19 cellular contexts compared by ENCODE assay signal in genomic region chr18:44590976-44591375, GRCh38.
"Had no signal": no experiment of that assay in that cellular context is flagged by ENCODE, and none has a peak within 500 bp of the region (broad histone marks: within the 10 kb centered on the region; RNA-seq: fewer than 3 reads in every experiment).

No MANE protein-coding gene starts in this region.

- H3K27ac ChIP-seq: epithelial cell of prostate, ovary, upper lobe of right lung, WERI-Rb-1 had no signal

- H3K4me3 ChIP-seq: ovary, upper lobe of right lung had no signal

- H3K27ac Mint-ChIP-seq: activated CD4-positive, alpha-beta memory T cell treated with anti-CD3 and anti-CD28 coated beads, Interleukin-2, amount 10 ng/mL, durations not matched to agents 7 days and 5 days; activated CD4-positive, alpha-beta T cell treated with anti-CD3 and anti-CD28 coated beads for 36 hours; activated naive CD8-positive, alpha-beta T cell; activated T-cell treated with anti-CD3 and anti-CD28 coated beads, Interleukin-2, amount 50 U/mL, for 72 hours; effector memory CD8-positive, alpha-beta T cell; stimulated activated naive B cell treated with anti-CD40 and anti-IgM and Interleukin-4, amounts not matched to agents 10 μg/mL and 1 μg/mL and 100 μg/mL, for 72 hours; T-helper 17 cell had no signal

- H3K4me1 Mint-ChIP-seq: activated CD4-positive, alpha-beta memory T cell treated with anti-CD3 and anti-CD28 coated beads, Interleukin-2, amount 10 ng/mL, durations not matched to agents 7 days and 5 days; T-helper 17 cell had no signal

- H3K27me3 ChIP-seq: ovary, upper lobe of right lung had no signal

- H3K4me3 Mint-ChIP-seq: activated CD4-positive, alpha-beta memory T cell treated with anti-CD3 and anti-CD28 coated beads, Interleukin-2, amount 10 ng/mL, durations not matched to agents 7 days and 5 days; activated CD4-positive, alpha-beta T cell treated with anti-CD3 and anti-CD28 coated beads for 36 hours; activated naive CD8-positive, alpha-beta T cell; activated T-cell treated with anti-CD3 and anti-CD28 coated beads, Interleukin-2, amount 50 U/mL, for 72 hours; effector memory CD8-positive, alpha-beta T cell; neural crest cell; stimulated activated naive B cell treated with anti-CD40 and anti-IgM and Interleukin-4, amounts not matched to agents 10 μg/mL and 1 μg/mL and 100 μg/mL, for 72 hours; T-helper 17 cell had no signal

- H3K4me1 ChIP-seq: upper lobe of right lung had no signal

- DNase-seq: activated CD4-positive, alpha-beta memory T cell treated with anti-CD3 and anti-CD28 coated beads, Interleukin-2, amount 10 ng/mL, durations not matched to agents 7 days and 5 days; activated CD4-positive, alpha-beta T cell treated with anti-CD3 and anti-CD28 coated beads for 36 hours; activated gamma-delta T cell; activated T-cell treated with anti-CD3 and anti-CD28 coated beads, Interleukin-2, amount 50 U/mL, for 72 hours; amniotic stem cell; cerebellar nuclear complex; dermis blood vessel endothelial cell; effector memory CD8-positive, alpha-beta T cell; glutamatergic neuron; ovary; SIG-M5; stimulated activated naive B cell treated with anti-CD40 and anti-IgM and Interleukin-4, amounts not matched to agents 10 μg/mL and 1 μg/mL and 100 μg/mL, for 72 hours; substantia nigra; T-helper 17 cell; upper lobe of right lung; WERI-Rb-1 had no signal

- ATAC-seq: activated CD4-positive, alpha-beta T cell treated with anti-CD3 and anti-CD28 coated beads for 36 hours; activated T-cell treated with anti-CD3 and anti-CD28 coated beads, Interleukin-2, amount 50 U/mL, for 72 hours; effector memory CD8-positive, alpha-beta T cell; stimulated activated naive B cell treated with anti-CD40 and anti-IgM and Interleukin-4, amounts not matched to agents 10 μg/mL and 1 μg/mL and 100 μg/mL, for 72 hours; T-helper 17 cell; upper lobe of right lung had no signal

- H3K36me3 ChIP-seq: ovary, upper lobe of right lung, WERI-Rb-1 had no signal

- H3K9me3 Mint-ChIP-seq: activated CD4-positive, alpha-beta memory T cell treated with anti-CD3 and anti-CD28 coated beads, Interleukin-2, amount 10 ng/mL, durations not matched to agents 7 days and 5 days; activated T-cell treated with anti-CD3 and anti-CD28 coated beads, Interleukin-2, amount 50 U/mL, for 72 hours; effector memory CD8-positive, alpha-beta T cell; neural crest cell; stimulated activated naive B cell treated with anti-CD40 and anti-IgM and Interleukin-4, amounts not matched to agents 10 μg/mL and 1 μg/mL and 100 μg/mL, for 72 hours had no signal

- H3K36me3 Mint-ChIP-seq: activated naive CD8-positive, alpha-beta T cell; stimulated activated naive B cell treated with anti-CD40 and anti-IgM and Interleukin-4, amounts not matched to agents 10 μg/mL and 1 μg/mL and 100 μg/mL, for 72 hours had no signal

- H3K9me3 ChIP-seq: ovary, upper lobe of right lung had no signal
